ENCODE assay signal across 1 cellular context in the genomic region with DNA sequence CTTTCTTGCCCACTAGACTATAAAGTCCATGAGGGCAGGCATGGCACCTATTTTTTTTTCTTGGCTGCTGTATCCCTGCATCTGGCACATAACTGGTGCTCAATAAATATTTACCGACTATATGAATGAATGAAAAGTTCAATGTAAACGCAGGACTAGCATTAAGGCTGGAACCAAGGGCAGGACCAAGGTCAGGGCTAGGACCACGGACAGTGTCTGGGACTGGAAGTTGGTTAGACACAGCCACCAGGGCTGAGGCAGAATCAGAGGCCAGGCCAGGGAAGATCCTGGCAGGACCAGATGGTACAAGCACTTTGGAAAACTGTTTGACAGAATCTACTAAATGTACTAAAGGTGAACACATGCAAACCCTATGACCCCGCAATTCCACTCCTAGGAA.
A peak's percentile ranks its signal among the peaks of the same experiment; 100 is the strongest.
TF ChIP-seq lines count a peak whose summit lies in the region.

No MANE protein-coding gene starts in this region.

TF ChIP-seq in HepG2, 621 proteins besides CTCF, POLR2A, EP300 and RAD21 (continued from another document):
- TF ChIP-seq, protein P1, sequence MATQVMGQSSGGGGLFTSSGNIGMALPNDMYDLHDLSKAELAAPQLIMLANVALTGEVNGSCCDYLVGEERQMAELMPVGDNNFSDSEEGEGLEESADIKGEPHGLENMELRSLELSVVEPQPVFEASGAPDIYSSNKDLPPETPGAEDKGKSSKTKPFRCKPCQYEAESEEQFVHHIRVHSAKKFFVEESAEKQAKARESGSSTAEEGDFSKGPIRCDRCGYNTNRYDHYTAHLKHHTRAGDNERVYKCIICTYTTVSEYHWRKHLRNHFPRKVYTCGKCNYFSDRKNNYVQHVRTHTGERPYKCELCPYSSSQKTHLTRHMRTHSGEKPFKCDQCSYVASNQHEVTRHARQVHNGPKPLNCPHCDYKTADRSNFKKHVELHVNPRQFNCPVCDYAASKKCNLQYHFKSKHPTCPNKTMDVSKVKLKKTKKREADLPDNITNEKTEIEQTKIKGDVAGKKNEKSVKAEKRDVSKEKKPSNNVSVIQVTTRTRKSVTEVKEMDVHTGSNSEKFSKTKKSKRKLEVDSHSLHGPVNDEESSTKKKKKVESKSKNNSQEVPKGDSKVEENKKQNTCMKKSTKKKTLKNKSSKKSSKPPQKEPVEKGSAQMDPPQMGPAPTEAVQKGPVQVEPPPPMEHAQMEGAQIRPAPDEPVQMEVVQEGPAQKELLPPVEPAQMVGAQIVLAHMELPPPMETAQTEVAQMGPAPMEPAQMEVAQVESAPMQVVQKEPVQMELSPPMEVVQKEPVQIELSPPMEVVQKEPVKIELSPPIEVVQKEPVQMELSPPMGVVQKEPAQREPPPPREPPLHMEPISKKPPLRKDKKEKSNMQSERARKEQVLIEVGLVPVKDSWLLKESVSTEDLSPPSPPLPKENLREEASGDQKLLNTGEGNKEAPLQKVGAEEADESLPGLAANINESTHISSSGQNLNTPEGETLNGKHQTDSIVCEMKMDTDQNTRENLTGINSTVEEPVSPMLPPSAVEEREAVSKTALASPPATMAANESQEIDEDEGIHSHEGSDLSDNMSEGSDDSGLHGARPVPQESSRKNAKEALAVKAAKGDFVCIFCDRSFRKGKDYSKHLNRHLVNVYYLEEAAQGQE (IDR thresholded peaks at IDR 0.05; ENCODE audit: borderline replicate concordance in 1 of 2, low read depth in 1 of 2, low read length in 2 of 2): peak; percentile 80 to 94
- TF ChIP-seq FOXA1 (IDR thresholded peaks at IDR 0.05) (no peak), FOXA1 (CRISPR knock-in tag; IDR thresholded peaks at IDR 0.05) (no peak), SMAD1 (CRISPR knock-in tag; IDR thresholded peaks at IDR 0.05; ENCODE audit: borderline replicate concordance, low read depth) (no peak), ADNP (CRISPR knock-in tag; IDR thresholded peaks at IDR 0.05) (no peak), ZBTB42 (CRISPR knock-in tag; IDR thresholded peaks at IDR 0.05) (no peak), SCMH1 (CRISPR knock-in tag; IDR thresholded peaks at IDR 0.05; ENCODE audit: borderline replicate concordance) (no peak), NCOA5 (CRISPR knock-in tag; IDR thresholded peaks at IDR 0.05) (no peak), ZNF720 (CRISPR knock-in tag; IDR thresholded peaks at IDR 0.05) (0 out of 2 replicates have a peak, but pooled peaks have one; percentile 84), ZNF7 (CRISPR knock-in tag; IDR thresholded peaks at IDR 0.05) (peak; percentile 36; the same call in 1 of the 2 replicates), NPAS2 (CRISPR knock-in tag; IDR thresholded peaks at IDR 0.05; ENCODE audit: borderline replicate concordance) (no peak), MAF1 (CRISPR knock-in tag; IDR thresholded peaks at IDR 0.05; ENCODE audit: borderline replicate concordance) (no peak), ZNF660 (CRISPR knock-in tag; IDR thresholded peaks at IDR 0.05; ENCODE audit: borderline replicate concordance, low read depth) (no peak), KDM2A (CRISPR knock-in tag; IDR thresholded peaks at IDR 0.05; ENCODE audit: borderline replicate concordance, low read depth) (peak; percentile 34; the same call in 1 of the 2 replicates), HNF4G (IDR thresholded peaks at IDR 0.05; ENCODE audit: borderline replicate concordance, low read depth, low read length) (no peak), HNF4G (CRISPR knock-in tag; IDR thresholded peaks at IDR 0.05; ENCODE audit: borderline replicate concordance, low read depth) (no peak), SP4 (CRISPR knock-in tag; IDR thresholded peaks at IDR 0.05) (no peak), SRSF1 (optimal IDR thresholded peaks at IDR 0.05; ENCODE audit: low read depth, low read length) (no peak), STAT5B (CRISPR knock-in tag; IDR thresholded peaks at IDR 0.05) (0 out of 2 replicates have a peak, but pooled peaks have one; percentile 85), ZFP41 (CRISPR knock-in tag; IDR thresholded peaks at IDR 0.05; ENCODE audit: borderline replicate concordance) (no peak), ARNT (IDR thresholded peaks at IDR 0.05) (no peak), ZBTB1 (CRISPR knock-in tag; IDR thresholded peaks at IDR 0.05; ENCODE audit: borderline replicate concordance) (0 out of 2 replicates have a peak, but pooled peaks have one; percentile 53), PHB2 (IDR thresholded peaks at IDR 0.05; ENCODE audit: partially characterized antibody) (no peak), U2AF1 (optimal IDR thresholded peaks at IDR 0.05; ENCODE audit: low read depth, low read length) (no peak), ZNF577 (CRISPR knock-in tag; IDR thresholded peaks at IDR 0.05; ENCODE audit: borderline replicate concordance, low read depth) (no peak)
- TF ChIP-seq, protein P2, sequence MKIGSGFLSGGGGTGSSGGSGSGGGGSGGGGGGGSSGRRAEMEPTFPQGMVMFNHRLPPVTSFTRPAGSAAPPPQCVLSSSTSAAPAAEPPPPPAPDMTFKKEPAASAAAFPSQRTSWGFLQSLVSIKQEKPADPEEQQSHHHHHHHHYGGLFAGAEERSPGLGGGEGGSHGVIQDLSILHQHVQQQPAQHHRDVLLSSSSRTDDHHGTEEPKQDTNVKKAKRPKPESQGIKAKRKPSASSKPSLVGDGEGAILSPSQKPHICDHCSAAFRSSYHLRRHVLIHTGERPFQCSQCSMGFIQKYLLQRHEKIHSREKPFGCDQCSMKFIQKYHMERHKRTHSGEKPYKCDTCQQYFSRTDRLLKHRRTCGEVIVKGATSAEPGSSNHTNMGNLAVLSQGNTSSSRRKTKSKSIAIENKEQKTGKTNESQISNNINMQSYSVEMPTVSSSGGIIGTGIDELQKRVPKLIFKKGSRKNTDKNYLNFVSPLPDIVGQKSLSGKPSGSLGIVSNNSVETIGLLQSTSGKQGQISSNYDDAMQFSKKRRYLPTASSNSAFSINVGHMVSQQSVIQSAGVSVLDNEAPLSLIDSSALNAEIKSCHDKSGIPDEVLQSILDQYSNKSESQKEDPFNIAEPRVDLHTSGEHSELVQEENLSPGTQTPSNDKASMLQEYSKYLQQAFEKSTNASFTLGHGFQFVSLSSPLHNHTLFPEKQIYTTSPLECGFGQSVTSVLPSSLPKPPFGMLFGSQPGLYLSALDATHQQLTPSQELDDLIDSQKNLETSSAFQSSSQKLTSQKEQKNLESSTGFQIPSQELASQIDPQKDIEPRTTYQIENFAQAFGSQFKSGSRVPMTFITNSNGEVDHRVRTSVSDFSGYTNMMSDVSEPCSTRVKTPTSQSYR (CRISPR knock-in tag; IDR thresholded peaks at IDR 0.05; ENCODE audit: borderline replicate concordance): peak; percentile 48; the same call in 1 of the 2 replicates
- TF ChIP-seq, protein P3, sequence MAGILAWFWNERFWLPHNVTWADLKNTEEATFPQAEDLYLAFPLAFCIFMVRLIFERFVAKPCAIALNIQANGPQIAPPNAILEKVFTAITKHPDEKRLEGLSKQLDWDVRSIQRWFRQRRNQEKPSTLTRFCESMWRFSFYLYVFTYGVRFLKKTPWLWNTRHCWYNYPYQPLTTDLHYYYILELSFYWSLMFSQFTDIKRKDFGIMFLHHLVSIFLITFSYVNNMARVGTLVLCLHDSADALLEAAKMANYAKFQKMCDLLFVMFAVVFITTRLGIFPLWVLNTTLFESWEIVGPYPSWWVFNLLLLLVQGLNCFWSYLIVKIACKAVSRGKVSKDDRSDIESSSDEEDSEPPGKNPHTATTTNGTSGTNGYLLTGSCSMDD (CRISPR knock-in tag; IDR thresholded peaks at IDR 0.05): no peak
- TF ChIP-seq, protein P4, sequence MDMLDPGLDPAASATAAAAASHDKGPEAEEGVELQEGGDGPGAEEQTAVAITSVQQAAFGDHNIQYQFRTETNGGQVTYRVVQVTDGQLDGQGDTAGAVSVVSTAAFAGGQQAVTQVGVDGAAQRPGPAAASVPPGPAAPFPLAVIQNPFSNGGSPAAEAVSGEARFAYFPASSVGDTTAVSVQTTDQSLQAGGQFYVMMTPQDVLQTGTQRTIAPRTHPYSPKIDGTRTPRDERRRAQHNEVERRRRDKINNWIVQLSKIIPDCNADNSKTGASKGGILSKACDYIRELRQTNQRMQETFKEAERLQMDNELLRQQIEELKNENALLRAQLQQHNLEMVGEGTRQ (IDR thresholded peaks at IDR 0.05; ENCODE audit: low read depth, low read length): no peak
- TF ChIP-seq, protein P4 (CRISPR knock-in tag; IDR thresholded peaks at IDR 0.05; ENCODE audit: borderline replicate concordance): no peak
- TF ChIP-seq, protein P5, sequence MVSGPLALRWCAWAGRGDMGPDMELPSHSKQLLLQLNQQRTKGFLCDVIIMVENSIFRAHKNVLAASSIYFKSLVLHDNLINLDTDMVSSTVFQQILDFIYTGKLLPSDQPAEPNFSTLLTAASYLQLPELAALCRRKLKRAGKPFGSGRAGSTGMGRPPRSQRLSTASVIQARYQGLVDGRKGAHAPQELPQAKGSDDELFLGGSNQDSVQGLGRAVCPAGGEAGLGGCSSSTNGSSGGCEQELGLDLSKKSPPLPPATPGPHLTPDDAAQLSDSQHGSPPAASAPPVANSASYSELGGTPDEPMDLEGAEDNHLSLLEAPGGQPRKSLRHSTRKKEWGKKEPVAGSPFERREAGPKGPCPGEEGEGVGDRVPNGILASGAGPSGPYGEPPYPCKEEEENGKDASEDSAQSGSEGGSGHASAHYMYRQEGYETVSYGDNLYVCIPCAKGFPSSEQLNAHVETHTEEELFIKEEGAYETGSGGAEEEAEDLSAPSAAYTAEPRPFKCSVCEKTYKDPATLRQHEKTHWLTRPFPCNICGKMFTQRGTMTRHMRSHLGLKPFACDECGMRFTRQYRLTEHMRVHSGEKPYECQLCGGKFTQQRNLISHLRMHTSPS (CRISPR knock-in tag; IDR thresholded peaks at IDR 0.05; ENCODE audit: low read depth): no peak
- TF ChIP-seq, protein P6, sequence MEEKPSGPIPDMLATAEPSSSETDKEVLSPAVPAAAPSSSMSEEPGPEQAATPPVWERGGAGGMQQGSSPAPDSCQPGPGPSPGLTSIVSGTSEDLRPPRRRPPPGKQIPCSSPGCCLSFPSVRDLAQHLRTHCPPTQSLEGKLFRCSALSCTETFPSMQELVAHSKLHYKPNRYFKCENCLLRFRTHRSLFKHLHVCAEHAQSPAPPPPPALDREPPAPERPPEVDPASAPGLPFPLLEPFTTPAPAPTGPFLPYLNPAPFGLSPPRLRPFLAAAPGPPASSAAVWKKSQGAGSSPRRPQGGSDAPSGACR (CRISPR knock-in tag; IDR thresholded peaks at IDR 0.05): no peak
TF ChIP-seq in HepG2: peak in this region for 19.
